Comparison of ENCODE assay signal across 8 cellular contexts in genomic region chr13:46866150-46866549, GRCh38. TPM values are rescaled to one million over a fixed set of nuclear protein-coding genes. Genes with fewer than 3 reads are reported as not detected.
DNase-seq lines count a peak whose midpoint lies in the region; ATAC-seq and TF ChIP-seq lines count a peak whose summit lies in the region.

No MANE protein-coding gene starts in this region.

- no peaks in the 10 kb centered on the region for H3K36me3 ChIP-seq in lung (ENCODE audit: control insufficient read depth in 2 of 2, insufficient read depth in 2 of 2, low read length in 2 of 2)

- no peaks in the 10 kb centered on the region for H3K4me1 ChIP-seq in lung (ENCODE audit: control insufficient read depth in 2 of 2, insufficient read depth in 2 of 2, low read length in 2 of 2)

- H3K27me3 ChIP-seq in lung (ENCODE audit: control insufficient read depth, insufficient read depth) = no peaks in the 10 kb centered on the region
- no peaks in the 10 kb centered on the region for H3K27me3 ChIP-seq in dorsolateral prefrontal cortex

- intact Hi-C loops in dorsolateral prefrontal cortex (cut with DNase I) = no loop called here

- H3K9me3 ChIP-seq in lung (ENCODE audit: control insufficient read depth in 2 of 2, insufficient read depth in 1 of 2, low read length in 1 of 2) = no peaks in the 10 kb centered on the region

- no peak overlapping the region for H3K4me3 ChIP-seq in Jurkat, Clone E6-1 (ENCODE audit: low read length)
- no peak overlapping the region for H3K4me3 ChIP-seq in astrocyte of the spinal cord (ENCODE audit: low read depth, low read length)
- no peak overlapping the region for H3K4me3 ChIP-seq in lung
- no peak overlapping the region for H3K4me3 ChIP-seq in dorsolateral prefrontal cortex

- TF ChIP-seq CTCF in astrocyte of the spinal cord (IDR thresholded peaks at IDR 0.05; ENCODE audit: low read depth, low read length) (no peak), lung (IDR thresholded peaks at IDR 0.05; ENCODE audit: control extremely low read depth, extremely low read depth) (no peak), dorsolateral prefrontal cortex (IDR thresholded peaks at IDR 0.05 in 54 of 56, conservative IDR thresholded peaks at IDR 0.05 in 2 of 56; ENCODE audit: low read depth in 1 of 56, partially characterized antibody in 56 of 56) (no peak)

- H3K27ac ChIP-seq in lung (ENCODE audit: low read depth in 1 of 2, low read length in 1 of 2) = no peak overlapping the region
- H3K27ac ChIP-seq in dorsolateral prefrontal cortex = no peak overlapping the region

- 2 to 7% methylated on average over 4 of the region's 4 CpGs for WGBS in lung, 2 donors

- in situ Hi-C loops in astrocyte of the spinal cord (cut with HindIII; ENCODE audit: low sequenced_read_pairs) = no loop called here

- ATAC-seq in lung (ENCODE audit: insufficient read depth, low FRiP score) = peak; percentile 96
- no peak for ATAC-seq in HG02970 (IDR thresholded peaks at IDR 0.05; ENCODE audit: low FRiP score, unreplicated experiment)
- no peak for ATAC-seq in GM21360 (IDR thresholded peaks at IDR 0.05; ENCODE audit: unreplicated experiment)

- DNase-seq in GM04504 (ENCODE audit: low read depth) (peak; percentile 17), astrocyte of the spinal cord (ENCODE audit: low read depth, low spot score) (peak; percentile 20), lung (ENCODE audit: low spot score) (peak; percentile 85), C1 segment of cervical spinal cord (lab: John Stamatoyannopoulos, UW) (no peak), dorsolateral prefrontal cortex (no peak)
- peak; percentile 6 for DNase-seq in Jurkat, Clone E6-1 (ENCODE audit: low read depth, low spot score)

RNA-seq across cellular contexts. Expression of gene HTR2A, which starts 30.7 kb away (rescaled TPM):
- polyA plus RNA-seq in Jurkat, Clone E6-1 (2012; ENCODE audit: insufficient read depth, insufficient read length) = not detected
- total RNA-seq in lung = 1 to 10 TPM in 1 of 2 donors, under 1 TPM in 1; 0.71 to 1.1 TPM
- under 1 TPM; 0.09 to 0.16 TPM for polyA plus RNA-seq in lung
- 10 to 100 TPM in 119 of 120 experiments, 1 to 10 TPM in 1; 8.6 to 60.2 (median 33.2) TPM for total RNA-seq in dorsolateral prefrontal cortex

Comparison
In these comparisons a context has a peak if more than half of its experiments do, and no peak if none do; other contexts are left out.
1. DNase-seq: peak in GM04504 (single experiment), Jurkat, Clone E6-1 (single experiment), astrocyte of the spinal cord (single experiment) and lung (single experiment); none in C1 segment of cervical spinal cord (0 of 14) and dorsolateral prefrontal cortex (0 of 10).
2. RNA of gene HTR2A, which starts 30.7 kb away (total RNA-seq): 8.6 to 60.2 TPM in dorsolateral prefrontal cortex; 0.71 to 1.1 TPM in lung; every median in the first group is over 4 times any median in the second.